Comparison of ENCODE assay signal across 1 cellular context in genomic region chr14:93120952-93121834, GRCh38.
TF ChIP-seq lines count a peak whose summit lies in the region.

No MANE protein-coding gene starts in this region.

TF ChIP-seq in H1, 55 proteins besides CTCF, POLR2A, EP300 and RAD21 (continued from another document):
- no peak for TF ChIP-seq CHD7 (IDR thresholded peaks at IDR 0.05; ENCODE audit: insufficient replicate concordance, low read length)
- TF ChIP-seq NRF1 (IDR thresholded peaks at IDR 0.05; ENCODE audit: low read depth, low read length): no peak
- TF ChIP-seq RFX5 (IDR thresholded peaks at IDR 0.05; ENCODE audit: borderline replicate concordance, low read depth, low read length): no peak
